In genomic region chr17:74782571-74782970, GRCh38 we compare ENCODE assay signal across 21 cellular contexts. TPM values are rescaled to one million over a fixed set of nuclear protein-coding genes. Genes with fewer than 3 reads are reported as not detected.
"Had no signal": no experiment of that assay in that cellular context is flagged by ENCODE, and none has a peak within 500 bp of the region (broad histone marks: within the 10 kb centered on the region; RNA-seq: fewer than 3 reads in every experiment).

No MANE protein-coding gene starts in this region.

- DNase-seq: activated CD4-positive, alpha-beta T cell treated with anti-CD3 and anti-CD28 coated beads, Interleukin-2, amount 50 U/mL, for 48 hours; activated CD4-positive, CD25-positive, alpha-beta regulatory T cell treated with anti-CD3 and anti-CD28 coated beads, Interleukin-2, amount 50 U/mL, for 72 hours; activated naive CD4-positive, alpha-beta T cell treated with anti-CD3 and anti-CD28 coated beads for 36 hours; cortex of kidney; effector memory CD4-positive, alpha-beta T cell; foreskin melanocyte; heart left ventricle; left cardiac atrium; lower lobe of right lung; psoas muscle; right lobe of liver; stimulated activated CD4-positive, alpha-beta T cell treated with anti-CD3 and anti-CD28 coated beads, Interleukin-4, amount 100 ng/mL, for 4 hours; stimulated activated CD8-positive, alpha-beta memory T cell treated with anti-CD3 and anti-CD28 coated beads, Interleukin-4, amount 100 ng/mL, for 48 hours; T1000 had no signal

- H3K4me1 ChIP-seq: psoas muscle had no signal

- ATAC-seq: heart left ventricle, left cardiac atrium, lower lobe of right lung, psoas muscle, right lobe of liver had no signal

- H3K4me3 ChIP-seq: heart left ventricle, lower lobe of right lung, psoas muscle, right lobe of liver, smooth muscle cell had no signal

- H3K4me3 Mint-ChIP-seq: activated naive CD4-positive, alpha-beta T cell treated with anti-CD3 and anti-CD28 coated beads for 36 hours; brain; central memory CD8-positive, alpha-beta T cell; neural crest cell; stimulated activated naive CD8-positive, alpha-beta T cell treated with anti-CD3 and anti-CD28 coated beads, Interleukin-15, Interleukin-2, amounts not matched to agents 100 ng/mL and 50 ng/mL, for 24 hours had no signal

- H3K9me3 ChIP-seq: heart left ventricle, lower lobe of right lung, psoas muscle, right lobe of liver had no signal

- H3K36me3 ChIP-seq: right lobe of liver had no signal

- H3K27ac ChIP-seq: epithelial cell of prostate, heart left ventricle, lower lobe of right lung, psoas muscle, right lobe of liver had no signal

- H3K27me3 Mint-ChIP-seq: brain; central memory CD8-positive, alpha-beta T cell; stimulated activated naive CD8-positive, alpha-beta T cell treated with anti-CD3 and anti-CD28 coated beads, Interleukin-15, Interleukin-2, amounts not matched to agents 100 ng/mL and 50 ng/mL, for 24 hours had no signal

- H3K9me3 Mint-ChIP-seq: activated naive CD4-positive, alpha-beta T cell treated with anti-CD3 and anti-CD28 coated beads for 36 hours; brain; central memory CD8-positive, alpha-beta T cell; neural crest cell; stimulated activated naive CD8-positive, alpha-beta T cell treated with anti-CD3 and anti-CD28 coated beads, Interleukin-15, Interleukin-2, amounts not matched to agents 100 ng/mL and 50 ng/mL, for 24 hours had no signal

- H3K27me3 ChIP-seq: heart left ventricle, right lobe of liver had no signal

- H3K27ac Mint-ChIP-seq: brain; stimulated activated naive CD8-positive, alpha-beta T cell treated with anti-CD3 and anti-CD28 coated beads, Interleukin-15, Interleukin-2, amounts not matched to agents 100 ng/mL and 50 ng/mL, for 24 hours had no signal

RNA-seq across cellular contexts. Expression of gene RAB37, which starts 45.5 kb away (rescaled TPM):
- total RNA-seq: neural crest cell, osteocyte, smooth muscle cell had no signal
